Comparison of ENCODE assay signal across 8 cellular contexts in genomic region chr22:46762238-46763050, GRCh38. TPM values are rescaled to one million over a fixed set of nuclear protein-coding genes. Genes with fewer than 3 reads are reported as not detected.
DNase-seq lines count a peak whose midpoint lies in the region; FAIRE-seq and TF ChIP-seq lines count a peak whose summit lies in the region.

Gene TBC1D22A (plus strand): TSS chr22:46762650. CDS start chr22:46762787, 137 bp downstream.

- TF ChIP-seq POLR2A in H54 (IDR thresholded peaks at IDR 0.05; ENCODE audit: low read depth, low read length) = peak; percentile 94

- peaks cover 13% of the 10 kb centered on the region for H3K36me3 Mint-ChIP-seq in nephron progenitor cell (ENCODE audit: low read depth)
- peaks cover 29% of the 10 kb centered on the region for H3K36me3 Mint-ChIP-seq in stimulated activated naive CD8-positive, alpha-beta T cell treated with anti-CD3 and anti-CD28 coated beads, Interleukin-15, Interleukin-2, amounts not matched to agents 100 ng/mL and 50 ng/mL, for 24 hours (ENCODE audit: low read depth)

- peaks cover 3% of the 10 kb centered on the region for H3K27me3 Mint-ChIP-seq in nephron progenitor cell (ENCODE audit: low read depth, poor library complexity)
- no peaks in the 10 kb centered on the region for H3K27me3 Mint-ChIP-seq in stimulated activated naive CD8-positive, alpha-beta T cell treated with anti-CD3 and anti-CD28 coated beads, Interleukin-15, Interleukin-2, amounts not matched to agents 100 ng/mL and 50 ng/mL, for 24 hours

- peak within 1 kb of the TSS; percentile 99 for H3K4me3 Mint-ChIP-seq in nephron progenitor cell
- H3K4me3 Mint-ChIP-seq in stimulated activated naive CD8-positive, alpha-beta T cell treated with anti-CD3 and anti-CD28 coated beads, Interleukin-15, Interleukin-2, amounts not matched to agents 100 ng/mL and 50 ng/mL, for 24 hours = peak within 1 kb of the TSS; percentile 100

- DNase-seq in EH (ENCODE audit: low read depth) (peak; percentile 93), H54 (ENCODE audit: insufficient read length, low spot score) (peak; percentile 82), M059J (ENCODE audit: low read depth) (peak; percentile 87), SIG-M5 (lab: John Stamatoyannopoulos, UW) (peak; percentile 57), activated gamma-delta T cell (lab: John Stamatoyannopoulos, UW) (peak; percentile 84), fibroblast of the conjunctiva (ENCODE audit: low read depth) (peak; percentile 80), nephron progenitor cell (peak; percentile 93)

- TF ChIP-seq CTCF in nephron progenitor cell (IDR thresholded peaks at IDR 0.05) = no peak

- peaks cover 59% of the 10 kb centered on the region for H3K4me1 Mint-ChIP-seq in nephron progenitor cell
- peaks cover 69% of the 10 kb centered on the region for H3K4me1 Mint-ChIP-seq in stimulated activated naive CD8-positive, alpha-beta T cell treated with anti-CD3 and anti-CD28 coated beads, Interleukin-15, Interleukin-2, amounts not matched to agents 100 ng/mL and 50 ng/mL, for 24 hours (ENCODE audit: low read depth)

- peak; percentile 43 for FAIRE-seq in H54 (lab: Jason Lieb, UNC)

- H3K27ac Mint-ChIP-seq in nephron progenitor cell = peak within 1 kb of the TSS; percentile 99
- H3K27ac Mint-ChIP-seq in stimulated activated naive CD8-positive, alpha-beta T cell treated with anti-CD3 and anti-CD28 coated beads, Interleukin-15, Interleukin-2, amounts not matched to agents 100 ng/mL and 50 ng/mL, for 24 hours = peak within 1 kb of the TSS; percentile 99

- H3K9me3 Mint-ChIP-seq in nephron progenitor cell = peaks cover under 1% of the 10 kb centered on the region
- H3K9me3 Mint-ChIP-seq in stimulated activated naive CD8-positive, alpha-beta T cell treated with anti-CD3 and anti-CD28 coated beads, Interleukin-15, Interleukin-2, amounts not matched to agents 100 ng/mL and 50 ng/mL, for 24 hours = no peaks in the 10 kb centered on the region

RNA-seq across cellular contexts. Expression of gene TBC1D22A, which starts in this region (rescaled TPM):
- 6.8 and 7.3 TPM in 2 replicates for total RNA-seq in M059J (2014; rRNA removed; shearing (Covaris generic))

Comparison
In these comparisons a context has a peak if more than half of its experiments do, and no peak if none do; other contexts are left out.
1. Peak in every context shown above with its lines: DNase-seq.